Comparison of ENCODE assay signal across 8 cellular contexts in the genomic region with DNA sequence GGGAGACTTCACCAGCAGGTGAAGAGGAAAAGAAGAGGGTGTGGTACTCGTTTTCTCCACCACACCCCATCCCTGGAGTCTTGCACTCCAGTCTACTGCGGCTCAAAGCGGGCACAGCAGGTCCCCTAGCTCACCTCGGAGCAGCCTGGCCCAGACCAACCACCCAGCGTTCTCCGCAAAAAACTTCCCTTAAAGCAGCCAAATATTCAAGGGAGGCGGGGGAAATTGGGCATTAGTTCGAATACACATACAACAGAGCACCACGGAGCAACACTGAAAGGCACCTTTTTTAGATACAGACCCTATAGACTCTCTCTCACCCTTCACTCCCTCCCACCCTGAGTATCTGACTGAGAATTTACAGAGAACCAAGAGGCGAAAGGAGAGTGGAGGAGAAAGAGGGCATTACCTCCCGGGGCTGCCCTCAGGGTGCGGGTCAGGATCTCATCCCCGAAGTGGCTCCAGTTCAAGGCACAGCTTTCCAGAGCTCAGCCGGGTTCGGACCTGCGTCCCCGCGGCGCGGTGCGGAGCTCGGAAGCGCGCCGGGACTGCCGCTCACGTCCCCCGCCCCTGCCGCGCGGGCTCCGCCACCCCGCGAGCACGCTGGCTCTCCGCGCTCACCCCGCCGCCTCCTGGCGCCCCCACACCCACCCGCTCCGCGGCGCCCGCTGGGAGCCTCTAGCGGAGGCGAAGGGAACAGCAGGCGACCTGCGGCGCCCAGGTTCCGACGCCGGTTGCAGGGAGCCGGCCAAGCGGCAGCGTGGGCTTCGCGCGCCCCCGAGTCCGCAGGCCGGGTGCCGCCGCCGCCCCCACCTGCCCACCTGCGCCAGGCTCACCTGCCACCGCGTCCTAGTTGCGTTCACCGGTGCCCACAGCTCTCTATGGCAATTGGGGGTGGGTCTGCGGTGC. TPM values are rescaled to one million over a fixed set of nuclear protein-coding genes. Genes with fewer than 3 reads are reported as not detected.
DNase-seq lines count a peak whose midpoint lies in the region; ATAC-seq, FAIRE-seq and TF ChIP-seq lines count a peak whose summit lies in the region.

No MANE protein-coding gene starts in this region.

- H3K9ac ChIP-seq in HUES48 (ENCODE audit: low read depth, low read length) (peak overlapping the region; percentile 50), endothelial cell of umbilical vein (replicated peaks; ENCODE audit: extremely low read depth, insufficient read depth, low read length) (no peak overlapping the region), stomach smooth muscle (ENCODE audit: low read length in 2 of 2) (no peak overlapping the region)

- peaks cover 49% of the 10 kb centered on the region for H3K27me3 ChIP-seq in HUES48 (ENCODE audit: control insufficient read depth, insufficient read depth, low read length)
- H3K27me3 ChIP-seq in endothelial cell of umbilical vein (ENCODE audit: control insufficient read depth in 2 of 2, insufficient read depth in 2 of 2, low read length in 2 of 2): peaks cover 28 to 34% of the 10 kb centered on the region in 2 experiments
- peaks cover 28 to 56% of the 10 kb centered on the region in 2 donors for H3K27me3 ChIP-seq in stomach smooth muscle (ENCODE audit: control insufficient read depth in 1 of 2, insufficient read depth in 2 of 2, low read length in 2 of 2)

- peaks cover 21% of the 10 kb centered on the region for H3K4me1 ChIP-seq in HUES48 (ENCODE audit: control insufficient read depth, insufficient read depth, low read length)
- H3K4me1 ChIP-seq in endothelial cell of umbilical vein (ENCODE audit: control insufficient read depth, extremely low read depth, insufficient read depth, low read length): no peaks in the 10 kb centered on the region
- peaks cover 6% of the 10 kb centered on the region for H3K4me1 ChIP-seq in mucosa of descending colon (ENCODE audit: low read depth)
- H3K4me1 ChIP-seq in stomach smooth muscle (ENCODE audit: control insufficient read depth, insufficient read depth, low read length): peaks cover 19% of the 10 kb centered on the region

- peaks cover 3% of the 10 kb centered on the region for H3K4me1 Mint-ChIP-seq in T-helper 2 cell treated with Interferon-gamma antibody and Interleukin-4, amounts not matched to agents 5 μg/mL and 100 μg/mL, for 36 hours (ENCODE audit: low read depth)

- dilution Hi-C loops in endothelial cell of umbilical vein (cut with MboI; ENCODE audit: extremely low pct_ligation_motif_present, low sequenced_read_pairs): no loop called here

- no peaks in the 10 kb centered on the region for H3K79me2 ChIP-seq in endothelial cell of umbilical vein (ENCODE audit: control insufficient read depth, insufficient read depth, low read length)

- no peaks in the 10 kb centered on the region for H3K36me3 Mint-ChIP-seq in T-helper 2 cell treated with Interferon-gamma antibody and Interleukin-4, amounts not matched to agents 5 μg/mL and 100 μg/mL, for 36 hours (ENCODE audit: low read depth)

- no peaks in the 10 kb centered on the region for H3K36me3 ChIP-seq in HUES48 (ENCODE audit: control insufficient read depth, insufficient read depth, low read length)
- no peaks in the 10 kb centered on the region for H3K36me3 ChIP-seq in endothelial cell of umbilical vein (ENCODE audit: control insufficient read depth in 2 of 2, extremely low read depth in 1 of 2, insufficient read depth in 2 of 2, low read length in 2 of 2)
- H3K36me3 ChIP-seq in mucosa of descending colon (ENCODE audit: low read depth): no peaks in the 10 kb centered on the region
- no peaks in the 10 kb centered on the region for H3K36me3 ChIP-seq in stomach smooth muscle (ENCODE audit: control insufficient read depth in 2 of 2, insufficient read depth in 2 of 2, low read length in 2 of 2)

- TF ChIP-seq CTCF in endothelial cell of umbilical vein (IDR thresholded peaks at IDR 0.05; ENCODE audit: extremely low read depth in 1 of 2, insufficient read depth in 1 of 2, low read depth in 1 of 2, low read length in 2 of 2) (peak; percentile 37 to 73), mucosa of descending colon (IDR thresholded peaks at IDR 0.05) (peak; percentile 82)

- POLR2A ChIA-PET in endothelial cell of umbilical vein (lab: Charles Lee): no interaction called here

- peak; percentile 93 for ATAC-seq in GM21528 (IDR thresholded peaks at IDR 0.05; ENCODE audit: low FRiP score, unreplicated experiment)
- ATAC-seq in mucosa of descending colon: peak; percentile 90

- BruUV-seq in endothelial cell of umbilical vein (replicated peaks; lab: Mats Ljungman, UMichigan): no TSS peak

- no peaks in the 10 kb centered on the region for H3K9me1 ChIP-seq in endothelial cell of umbilical vein (replicated peaks; ENCODE audit: control insufficient read depth, extremely low read depth, insufficient read depth, low read length)

- H3K4me3 Mint-ChIP-seq in T-helper 2 cell treated with Interferon-gamma antibody and Interleukin-4, amounts not matched to agents 5 μg/mL and 100 μg/mL, for 36 hours: no peak overlapping the region

- FAIRE-seq in endothelial cell of umbilical vein (lab: Jason Lieb, UNC): no peak

- no peaks in the 10 kb centered on the region for H3K9me3 Mint-ChIP-seq in T-helper 2 cell treated with Interferon-gamma antibody and Interleukin-4, amounts not matched to agents 5 μg/mL and 100 μg/mL, for 36 hours

- peak; percentile 52 for DNase-seq in ELR (ENCODE audit: low read depth)
- peak; percentile 16 for DNase-seq in T-helper 2 cell treated with Interferon-gamma antibody and Interleukin-4, amounts not matched to agents 5 μg/mL and 100 μg/mL, for 36 hours (ENCODE audit: low spot score)
- DNase-seq in endothelial cell of umbilical vein (ENCODE audit: low read depth, low spot score): peak; percentile 1
- DNase-seq in mucosa of descending colon: peak; percentile 14 to 62 (median 42)
- DNase-seq in cerebellar nuclear complex (lab: John Stamatoyannopoulos, UW): no peak

- no peak overlapping the region for H2AFZ ChIP-seq in endothelial cell of umbilical vein (ENCODE audit: low read depth, low read length)

- no peak overlapping the region for H3K4me2 ChIP-seq in endothelial cell of umbilical vein (ENCODE audit: insufficient read depth, low read length)

- peaks cover 44% of the 10 kb centered on the region for H3K27me3 Mint-ChIP-seq in T-helper 2 cell treated with Interferon-gamma antibody and Interleukin-4, amounts not matched to agents 5 μg/mL and 100 μg/mL, for 36 hours (ENCODE audit: low read depth)

- TF ChIP-seq POLR2A in endothelial cell of umbilical vein (IDR thresholded peaks at IDR 0.05; ENCODE audit: low read depth, low read length): no peak

- no peaks in the 10 kb centered on the region for H4K20me1 ChIP-seq in endothelial cell of umbilical vein (replicated peaks; ENCODE audit: control insufficient read depth, extremely low read depth, insufficient read depth, low read length)

- no peaks in the 10 kb centered on the region for H3K9me3 ChIP-seq in HUES48 (ENCODE audit: control insufficient read depth, insufficient read depth, low read length)
- no peaks in the 10 kb centered on the region for H3K9me3 ChIP-seq in endothelial cell of umbilical vein (replicated peaks; ENCODE audit: control insufficient read depth, insufficient read depth, low read length)
- H3K9me3 ChIP-seq in mucosa of descending colon: no peaks in the 10 kb centered on the region
- no peaks in the 10 kb centered on the region for H3K9me3 ChIP-seq in stomach smooth muscle (ENCODE audit: control insufficient read depth in 2 of 2, low read length in 2 of 2)

- H3K27ac Mint-ChIP-seq in T-helper 2 cell treated with Interferon-gamma antibody and Interleukin-4, amounts not matched to agents 5 μg/mL and 100 μg/mL, for 36 hours: no peak overlapping the region

- intact Hi-C loops in endothelial cell of umbilical vein (cut with micrococcal nuclease): loop anchor here (10.0 kb wide), 1 partner anchor 1487 kb away; no protein-coding TSS in a partner anchor
- intact Hi-C loops in mucosa of descending colon (cut with DNase I, micrococcal nuclease): no loop called here

- H3K4me3 ChIP-seq in HUES48 (ENCODE audit: low read depth, low read length) (peak overlapping the region; percentile 74), endothelial cell of umbilical vein (replicated peaks in 1 of 3; ENCODE audit: insufficient read depth in 1 of 3, low read depth in 1 of 3, low read length in 3 of 3) (no peak overlapping the region), mucosa of descending colon (no peak overlapping the region), stomach smooth muscle (ENCODE audit: low read length in 2 of 2) (peak overlapping the region; percentile 58 to 59)

- H3K27ac ChIP-seq in HUES48 (ENCODE audit: low read depth, low read length) (no peak overlapping the region), endothelial cell of umbilical vein (ENCODE audit: insufficient read depth, low read depth, low read length) (no peak overlapping the region), stomach smooth muscle (ENCODE audit: low read length) (no peak overlapping the region)

- CTCF ChIA-PET in endothelial cell of umbilical vein (lab: Charles Lee): interaction anchor here (1.5 kb wide), 1 partner anchor 9 kb away, joined by 5 read pairs; no protein-coding TSS in a partner anchor

TF ChIP-seq in endothelial cell of umbilical vein, 7 proteins besides CTCF, POLR2A, EP300 and RAD21:
- TF ChIP-seq MYC (IDR thresholded peaks at IDR 0.05; ENCODE audit: low read depth, low read length): no peak
- no peak for TF ChIP-seq EZH2 (IDR thresholded peaks at IDR 0.05; ENCODE audit: borderline replicate concordance, low read depth, low read length, severe bottlenecking)
- TF ChIP-seq, protein P1, sequence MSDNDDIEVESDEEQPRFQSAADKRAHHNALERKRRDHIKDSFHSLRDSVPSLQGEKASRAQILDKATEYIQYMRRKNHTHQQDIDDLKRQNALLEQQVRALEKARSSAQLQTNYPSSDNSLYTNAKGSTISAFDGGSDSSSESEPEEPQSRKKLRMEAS (IDR thresholded peaks at IDR 0.05; ENCODE audit: insufficient read depth, insufficient read length): no peak
- no peak for TF ChIP-seq JUN (IDR thresholded peaks at IDR 0.05; ENCODE audit: borderline replicate concordance, insufficient read depth, insufficient read length, low read depth)
- TF ChIP-seq POLR2AphosphoS5 (IDR thresholded peaks at IDR 0.05; ENCODE audit: insufficient read depth, low read depth, low read length): no peak
- TF ChIP-seq FOS (IDR thresholded peaks at IDR 0.05; ENCODE audit: borderline replicate concordance, insufficient read depth, low read length): no peak
- TF ChIP-seq GATA2 (IDR thresholded peaks at IDR 0.05; ENCODE audit: insufficient read depth, insufficient read length, low read depth, low read length): no peak

RNA-seq across cellular contexts. Expression of a gene that starts 1.5 kb away (rescaled TPM):
- total RNA-seq in endothelial cell of umbilical vein (not detected in 2 replicates), mucosa of descending colon (under 1 TPM in 2 of 3 donors, not detected in 1; 0.12 to 0.13 TPM)
- polyA plus RNA-seq in endothelial cell of umbilical vein: 0.19 and 0.22 TPM in 2 replicates
- 0.09 and 0.10 TPM in 2 replicates for polyA plus RNA-seq in endothelial cell of umbilical vein (2011; cell fraction: cytosol; rRNA removed)
- 0.06 and 0.11 TPM in 2 replicates for polyA plus RNA-seq in endothelial cell of umbilical vein (2011; cell fraction: nucleus; rRNA removed)
- polyA plus RNA-seq in endothelial cell of umbilical vein (2012): not detected in 2 replicates
- polyA minus RNA-seq in endothelial cell of umbilical vein: 0.53 TPM in 1 of 2 replicates, not detected in the other
- not detected for polyA minus RNA-seq in endothelial cell of umbilical vein (2011; cell fraction: cytosol; rRNA and poly(A)+ RNA removed)
- 0.87 and 1.2 TPM in 2 replicates for polyA minus RNA-seq in endothelial cell of umbilical vein (2011; cell fraction: nucleus; rRNA and poly(A)+ RNA removed)

Comparison
In these comparisons a context has a peak if more than half of its experiments do, and no peak if none do; other contexts are left out.
1. DNase-seq: peak in ELR (single experiment), T-helper 2 cell treated with Interferon-gamma antibody and Interleukin-4, amounts not matched to agents 5 μg/mL and 100 μg/mL, for 36 hours (single experiment), endothelial cell of umbilical vein (single experiment) and mucosa of descending colon (3 of 3); none in cerebellar nuclear complex (0 of 2).
2. H3K4me3 ChIP-seq: peak in HUES48 (single experiment) and stomach smooth muscle (2 of 2); none in endothelial cell of umbilical vein (0 of 3) and mucosa of descending colon (single experiment).